In genomic region chr19:2173388-2173787, GRCh38 we compare ENCODE assay signal across 22 cellular contexts. TPM values are rescaled to one million over a fixed set of nuclear protein-coding genes. Genes with fewer than 3 reads are reported as not detected.
DNase-seq lines count a peak whose midpoint lies in the region; ATAC-seq and TF ChIP-seq lines count a peak whose summit lies in the region.
"Had no signal": no experiment of that assay in that cellular context is flagged by ENCODE, and none has a peak within 500 bp of the region (broad histone marks: within the 10 kb centered on the region; RNA-seq: fewer than 3 reads in every experiment).

No MANE protein-coding gene starts in this region.

- H3K27ac ChIP-seq in VCaP, result peak overlapping the region; percentile 89
- H3K27ac ChIP-seq in hepatocyte, result peak overlapping the region; percentile 95
- peak overlapping the region; percentile 36 for H3K27ac ChIP-seq in psoas muscle
- H3K27ac ChIP-seq: colonic mucosa, foreskin keratinocyte, parathyroid adenoma, thyroid gland had no signal

- CTCF ChIA-PET in Caco-2 (lab: Charles Lee), result interaction anchor here (1.2 kb wide), 1 partner anchor 18 kb away, joined by 7 read pairs; no protein-coding TSS in a partner anchor

- H3K27me3 ChIP-seq in Caco-2 (replicated peaks; ENCODE audit: control insufficient read depth, insufficient read depth, low read length) (no peaks in the 10 kb centered on the region), hepatocyte (no peaks in the 10 kb centered on the region), psoas muscle (ENCODE audit: insufficient read depth in 3 of 3, low read length in 2 of 3) (no peaks in the 10 kb centered on the region)
- H3K27me3 ChIP-seq: colonic mucosa, foreskin keratinocyte, thyroid gland had no signal

- H3K9me2 ChIP-seq in hepatocyte (replicated peaks; ENCODE audit: insufficient read depth), result no peaks in the 10 kb centered on the region

- H3K4me3 Mint-ChIP-seq in Caco-2 (ENCODE audit: unreplicated experiment) (no peak overlapping the region), osteocyte (ENCODE audit: unreplicated experiment) (no peak overlapping the region)
- no peak overlapping the region for H3K4me3 Mint-ChIP-seq in effector memory CD8-positive, alpha-beta T cell
- H3K4me3 Mint-ChIP-seq: activated naive CD8-positive, alpha-beta T cell treated with anti-CD3 and anti-CD28 coated beads, Interleukin-2, amount 10 ng/mL, durations not matched to agents 7 days and 5 days had no signal

- H3K4me1 ChIP-seq in Caco-2, result peaks cover 46% of the 10 kb centered on the region
- H3K4me1 ChIP-seq in hepatocyte (ENCODE audit: insufficient read depth), result peaks cover 50% of the 10 kb centered on the region
- H3K4me1 ChIP-seq in psoas muscle, result peaks cover 69% of the 10 kb centered on the region

- H3K4me1 Mint-ChIP-seq in Caco-2 (ENCODE audit: low read depth, unreplicated experiment), result peaks cover 11% of the 10 kb centered on the region
- peaks cover 56% of the 10 kb centered on the region for H3K4me1 Mint-ChIP-seq in osteocyte (ENCODE audit: unreplicated experiment)
- peaks cover 36 to 40% of the 10 kb centered on the region in 2 donors for H3K4me1 Mint-ChIP-seq in effector memory CD8-positive, alpha-beta T cell (ENCODE audit: low read depth in 2 of 2)

- H3K4me2 ChIP-seq in hepatocyte, result no peak overlapping the region

- H3K79me2 ChIP-seq in hepatocyte, result peaks cover 94% of the 10 kb centered on the region

- H3K36me3 ChIP-seq in Caco-2 (ENCODE audit: control insufficient read depth, insufficient read depth, low read length), result peaks cover 2% of the 10 kb centered on the region; the same call in 1 of the 2 replicates
- H3K36me3 ChIP-seq in hepatocyte (replicated peaks; ENCODE audit: insufficient read depth, low read depth), result no peaks in the 10 kb centered on the region
- H3K36me3 ChIP-seq in psoas muscle (ENCODE audit: insufficient read depth in 1 of 2, low read depth in 1 of 2), result no peaks in the 10 kb centered on the region
- H3K36me3 ChIP-seq: colonic mucosa, thyroid gland had no signal

- POLR2A ChIA-PET in Caco-2 (lab: Charles Lee), result no interaction called here

- TF ChIP-seq CTCF in Caco-2 (IDR thresholded peaks at IDR 0.05; ENCODE audit: insufficient read depth in 1 of 2, low read depth in 1 of 2, low read length in 1 of 2, severe bottlenecking in 1 of 2, unreplicated experiment in 1 of 2) (no peak), VCaP (conservative IDR thresholded peaks at IDR 0.05) (no peak), hepatocyte (IDR thresholded peaks at IDR 0.05; ENCODE audit: poor library complexity) (no peak), psoas muscle (IDR thresholded peaks at IDR 0.05) (no peak), osteocyte (IDR thresholded peaks at IDR 0.05) (no peak)

- ATAC-seq in psoas muscle (no peak), HG03521 (IDR thresholded peaks at IDR 0.05; ENCODE audit: unreplicated experiment) (no peak)
- ATAC-seq in effector memory CD8-positive, alpha-beta T cell (replicated peaks), result no peak
- ATAC-seq: activated CD4-positive, CD25-positive, alpha-beta regulatory T cell treated with anti-CD3 and anti-CD28 coated beads, Interleukin-2, amount 50 U/mL, for 24 hours; foreskin keratinocyte; SK-N-SH treated with all-trans-retinoic acid at 6 μM for 48 hours had no signal

- no TSS peak for BruUV-seq in Caco-2 (replicated peaks; lab: Mats Ljungman, UMichigan)

- H3K27ac Mint-ChIP-seq in Caco-2 (ENCODE audit: unreplicated experiment), result peak overlapping the region; percentile 45
- H3K27ac Mint-ChIP-seq in osteocyte (ENCODE audit: unreplicated experiment), result no peak overlapping the region
- H3K27ac Mint-ChIP-seq in effector memory CD8-positive, alpha-beta T cell, result no peak overlapping the region
- H3K27ac Mint-ChIP-seq: activated naive CD8-positive, alpha-beta T cell treated with anti-CD3 and anti-CD28 coated beads, Interleukin-2, amount 10 ng/mL, durations not matched to agents 7 days and 5 days had no signal

- intact Hi-C loops in Caco-2 (cut with micrococcal nuclease; ENCODE audit: unreplicated experiment), result no loop called here
- intact Hi-C loops in psoas muscle (cut with DNase I), result no loop called here

- WGBS in hepatocyte (ENCODE audit: low lambda C conversion rate, missing lambda C conversion rate), result 90% methylated on average over 21 of the region's 22 CpGs
- WGBS in psoas muscle, 3 donors, result 86 to 91% (median 87%) methylated on average over 22 of the region's 22 CpGs

- DNase-seq in Caco-2 (no peak), hepatocyte (ENCODE audit: low spot score) (no peak), psoas muscle (no peak), osteocyte (ENCODE audit: extremely low spot score, unreplicated experiment) (no peak)
- DNase-seq in effector memory CD8-positive, alpha-beta T cell, result no peak
- DNase-seq: activated naive CD8-positive, alpha-beta T cell treated with anti-CD3 and anti-CD28 coated beads, Interleukin-2, amount 10 ng/mL, durations not matched to agents 7 days and 5 days; colonic mucosa; COR-L47; foreskin keratinocyte; HCEC 1CT; hypothalamus; NCI-H1417; NCI-H2107; RPMI8226; stimulated activated naive CD4-positive, alpha-beta T cell; T-helper 9 cell; thyroid gland had no signal

- H3K4me3 ChIP-seq in Caco-2 (ENCODE audit: low read depth, low read length), result no peak overlapping the region
- H3K4me3 ChIP-seq in hepatocyte, result no peak overlapping the region
- no peak overlapping the region for H3K4me3 ChIP-seq in psoas muscle
- H3K4me3 ChIP-seq: colonic mucosa, thyroid gland had no signal

- H3K9me3 Mint-ChIP-seq in Caco-2 (ENCODE audit: unreplicated experiment) (no peaks in the 10 kb centered on the region), osteocyte (ENCODE audit: unreplicated experiment) (no peaks in the 10 kb centered on the region)
- no peaks in the 10 kb centered on the region for H3K9me3 Mint-ChIP-seq in effector memory CD8-positive, alpha-beta T cell
- H3K9me3 Mint-ChIP-seq: activated naive CD8-positive, alpha-beta T cell treated with anti-CD3 and anti-CD28 coated beads, Interleukin-2, amount 10 ng/mL, durations not matched to agents 7 days and 5 days had no signal

- H4K20me1 ChIP-seq in hepatocyte (ENCODE audit: insufficient read depth, poor library complexity, severe bottlenecking), result peaks cover 24% of the 10 kb centered on the region

- H3K27me3 Mint-ChIP-seq in Caco-2 (ENCODE audit: insufficient read depth, unreplicated experiment), result no peaks in the 10 kb centered on the region
- H3K27me3 Mint-ChIP-seq in osteocyte (ENCODE audit: unreplicated experiment), result no peaks in the 10 kb centered on the region
- H3K27me3 Mint-ChIP-seq in effector memory CD8-positive, alpha-beta T cell, result no peaks in the 10 kb centered on the region
- H3K27me3 Mint-ChIP-seq: activated naive CD8-positive, alpha-beta T cell treated with anti-CD3 and anti-CD28 coated beads, Interleukin-2, amount 10 ng/mL, durations not matched to agents 7 days and 5 days had no signal

- H2AFZ ChIP-seq in hepatocyte, result no peak overlapping the region
- H2AFZ ChIP-seq: parathyroid adenoma had no signal

- peaks cover 48% of the 10 kb centered on the region for H3K36me3 Mint-ChIP-seq in Caco-2 (ENCODE audit: insufficient read depth, unreplicated experiment)
- peaks cover 4% of the 10 kb centered on the region for H3K36me3 Mint-ChIP-seq in osteocyte (ENCODE audit: unreplicated experiment)
- H3K36me3 Mint-ChIP-seq in effector memory CD8-positive, alpha-beta T cell (ENCODE audit: insufficient read depth), result peaks cover 22% of the 10 kb centered on the region

- no peaks in the 10 kb centered on the region for H3K9me3 ChIP-seq in Caco-2
- no peaks in the 10 kb centered on the region for H3K9me3 ChIP-seq in hepatocyte (ENCODE audit: low read depth)
- no peaks in the 10 kb centered on the region for H3K9me3 ChIP-seq in psoas muscle
- H3K9me3 ChIP-seq: colonic mucosa, thyroid gland had no signal

RNA-seq across cellular contexts. Expression of gene DOT1L, which starts 9.7 kb away (rescaled TPM):
- total RNA-seq in Caco-2 (2022) (51.8 and 55.6 TPM in 2 replicates), hepatocyte (6.9 and 9.5 TPM in 2 replicates), psoas muscle (10 to 100 TPM; 11.2 to 25.9 (median 22.1) TPM), osteocyte (34.1 and 38.1 TPM in 2 replicates)
- polyA plus RNA-seq in hepatocyte (9.1 and 10.7 TPM in 2 replicates), psoas muscle (10 to 100 TPM in 2 of 3 donors, 1 to 10 TPM in 1; 7.6 to 16.3 (median 15.5) TPM)

RNA-seq across cellular contexts. Expression of gene AP3D1, which starts 22.0 kb away (rescaled TPM):
- total RNA-seq in Caco-2 (2022), result 150 and 151 TPM in 2 replicates
- total RNA-seq in hepatocyte, result 92.2 and 102 TPM in 2 replicates
- polyA plus RNA-seq in hepatocyte, result 108 and 109 TPM in 2 replicates
- 100 to 1,000 TPM in 2 of 4 donors, 10 to 100 TPM in 2; 71.9 to 103 (median 91.4) TPM for total RNA-seq in psoas muscle
- polyA plus RNA-seq in psoas muscle, result 100 to 1,000 TPM in 1 of 3 donors, 10 to 100 TPM in 2; 51.5 to 120 (median 76.0) TPM
- total RNA-seq in osteocyte, result 139 and 152 TPM in 2 replicates

Comparison
In these comparisons a context has a peak if more than half of its experiments do, and no peak if none do; other contexts are left out.
1. H3K27ac ChIP-seq: peak in every context shown above with its lines; median percentile 95 in hepatocyte; 89 in VCaP; 36 in psoas muscle.